25 cellular contexts compared by ENCODE assay signal in genomic region chr19:31261651-31262331, GRCh38.
DNase-seq lines count a peak whose midpoint lies in the region; ATAC-seq, FAIRE-seq and TF ChIP-seq lines count a peak whose summit lies in the region.
"Had no signal": no experiment of that assay in that cellular context is flagged by ENCODE, and none has a peak within 500 bp of the region (broad histone marks: within the 10 kb centered on the region; RNA-seq: fewer than 3 reads in every experiment).

No MANE protein-coding gene starts in this region.

- H3K4me3 Mint-ChIP-seq in endodermal cell = no peak overlapping the region
- peak overlapping the region; percentile 50 for H3K4me3 Mint-ChIP-seq in nephron progenitor cell
- H3K4me3 Mint-ChIP-seq: activated CD8-positive, alpha-beta T cell treated with anti-CD3 and anti-CD28 coated beads for 36 hours; activated naive CD8-positive, alpha-beta T cell treated with anti-CD3 and anti-CD28 coated beads, Interleukin-2, amount 10 ng/mL, durations not matched to agents 7 days and 5 days; H9; naive thymus-derived CD8-positive, alpha-beta T cell; stimulated activated naive B cell treated with anti-CD40 and anti-IgM and Interleukin-4, amounts not matched to agents 10 μg/mL and 1 μg/mL and 100 μg/mL, for 72 hours; T-helper 17 cell had no signal

- H3K36me3 Mint-ChIP-seq in endodermal cell (ENCODE audit: low read depth) = no peaks in the 10 kb centered on the region
- H3K36me3 Mint-ChIP-seq in nephron progenitor cell (ENCODE audit: low read depth) = no peaks in the 10 kb centered on the region
- H3K36me3 Mint-ChIP-seq: activated naive CD8-positive, alpha-beta T cell treated with anti-CD3 and anti-CD28 coated beads, Interleukin-2, amount 10 ng/mL, durations not matched to agents 7 days and 5 days; naive thymus-derived CD8-positive, alpha-beta T cell; stimulated activated naive B cell treated with anti-CD40 and anti-IgM and Interleukin-4, amounts not matched to agents 10 μg/mL and 1 μg/mL and 100 μg/mL, for 72 hours had no signal

- H3K9me3 ChIP-seq in A549 = peaks cover 36% of the 10 kb centered on the region
- peaks cover 2% of the 10 kb centered on the region; the same call in 1 of the 2 replicates for H3K9me3 ChIP-seq in HEK293 (ENCODE audit: control insufficient read depth, insufficient read depth, low read depth, low read length)
- no peaks in the 10 kb centered on the region for H3K9me3 ChIP-seq in endodermal cell (ENCODE audit: control insufficient read depth, low read length)
- H3K9me3 ChIP-seq: esophagus squamous epithelium, psoas muscle had no signal

- DNase-seq in A549 (ENCODE audit: low read depth in 1 of 2, low spot score in 1 of 2) = no peak
- peak; percentile 11 for DNase-seq in endodermal cell
- no peak for DNase-seq in nephron progenitor cell
- no peak for DNase-seq in T-helper 1 cell
- no peak for DNase-seq in SHP77 (lab: John Stamatoyannopoulos, UW)
- DNase-seq in Ammon's horn (ENCODE audit: low spot score) = no peak
- no peak for DNase-seq in activated naive CD4-positive, alpha-beta T cell treated with Interleukin-2 at 50 U/mL for 16 hours
- DNase-seq: activated CD4-positive, CD25-positive, alpha-beta regulatory T cell; activated CD8-positive, alpha-beta T cell treated with anti-CD3 and anti-CD28 coated beads for 36 hours; activated naive CD8-positive, alpha-beta T cell treated with anti-CD3 and anti-CD28 coated beads, Interleukin-2, amount 10 ng/mL, durations not matched to agents 7 days and 5 days; COR-L47; esophagus squamous epithelium; H9; mammary epithelial cell; MV-4-11; naive thymus-derived CD8-positive, alpha-beta T cell; NCI-H1930; NCI-H524 treated with DMSO at 0.1 percent for 48 hours; psoas muscle; Right ventricle myocardium superior; stimulated activated naive B cell treated with anti-CD40 and anti-IgM and Interleukin-4, amounts not matched to agents 10 μg/mL and 1 μg/mL and 100 μg/mL, for 72 hours; T-helper 17 cell; trophoblast cell had no signal

- no peaks in the 10 kb centered on the region for H3K27me3 ChIP-seq in endodermal cell (ENCODE audit: control insufficient read depth, insufficient read depth, low read length, poor library complexity, severe bottlenecking)
- H3K27me3 ChIP-seq: esophagus squamous epithelium had no signal

- peaks cover 16% of the 10 kb centered on the region for H3K4me1 Mint-ChIP-seq in endodermal cell
- peaks cover 59% of the 10 kb centered on the region for H3K4me1 Mint-ChIP-seq in nephron progenitor cell
- H3K4me1 Mint-ChIP-seq: stimulated activated naive B cell treated with anti-CD40 and anti-IgM and Interleukin-4, amounts not matched to agents 10 μg/mL and 1 μg/mL and 100 μg/mL, for 72 hours; T-helper 17 cell had no signal

- TF ChIP-seq CTCF in A549 (IDR thresholded peaks at IDR 0.05) (no peak), HEK293 (tag by site-specific recombination; IDR thresholded peaks at IDR 0.05) (no peak), endodermal cell (conservative IDR thresholded peaks at IDR 0.05) (no peak), nephron progenitor cell (IDR thresholded peaks at IDR 0.05) (no peak)

- WGBS in A549 (ENCODE audit: missing lambda C conversion rate) = 35% methylated on average over 12 of the region's 12 CpGs
- WGBS in endodermal cell (ENCODE audit: insufficient coverage in 1 of 2, insufficient read length in 1 of 2), 2 experiments = 88 to 94% methylated on average over 8 to 12 of the region's 12 CpGs

- CTCF ChIA-PET in A549 (lab: Yijun Ruan, JAX) = interaction anchor here (1.0 kb wide), 1 partner anchor 54 kb away, joined by 3 read pairs; no protein-coding TSS in a partner anchor
- CTCF ChIA-PET in HEK293 (lab: Yijun Ruan, JAX) = interaction anchor here (0.6 to 2.4 kb wide), 5 partner anchors 77 to 1451 kb away, joined by 3 to 6 read pairs (median 3); no protein-coding TSS in a partner anchor

- TF ChIP-seq POLR2A in A549 (IDR thresholded peaks at IDR 0.05; ENCODE audit: low read length) = no peak

- H3K4me2 ChIP-seq in A549 = no peak overlapping the region

- no peak overlapping the region for H3K27ac Mint-ChIP-seq in endodermal cell
- H3K27ac Mint-ChIP-seq in nephron progenitor cell = peak overlapping the region; percentile 80
- H3K27ac Mint-ChIP-seq: activated CD8-positive, alpha-beta T cell treated with anti-CD3 and anti-CD28 coated beads for 36 hours; activated naive CD8-positive, alpha-beta T cell treated with anti-CD3 and anti-CD28 coated beads, Interleukin-2, amount 10 ng/mL, durations not matched to agents 7 days and 5 days; H9; naive thymus-derived CD8-positive, alpha-beta T cell; stimulated activated naive B cell treated with anti-CD40 and anti-IgM and Interleukin-4, amounts not matched to agents 10 μg/mL and 1 μg/mL and 100 μg/mL, for 72 hours; T-helper 17 cell had no signal

- H3K27me3 Mint-ChIP-seq in endodermal cell (ENCODE audit: insufficient read depth) = peaks cover 4% of the 10 kb centered on the region
- H3K27me3 Mint-ChIP-seq in nephron progenitor cell (ENCODE audit: low read depth, poor library complexity) = peaks cover 12% of the 10 kb centered on the region
- H3K27me3 Mint-ChIP-seq: stimulated activated naive B cell treated with anti-CD40 and anti-IgM and Interleukin-4, amounts not matched to agents 10 μg/mL and 1 μg/mL and 100 μg/mL, for 72 hours had no signal

- H3K4me3 ChIP-seq in A549 (no peak overlapping the region), HEK293 (ENCODE audit: low read depth, low read length) (no peak overlapping the region), endodermal cell (ENCODE audit: low read length) (no peak overlapping the region)
- H3K4me3 ChIP-seq: esophagus squamous epithelium, psoas muscle had no signal

- H3K36me3 ChIP-seq in HEK293 (ENCODE audit: control insufficient read depth in 2 of 2, insufficient read depth in 1 of 2, low read length in 2 of 2) = no peaks in the 10 kb centered on the region
- no peaks in the 10 kb centered on the region for H3K36me3 ChIP-seq in endodermal cell (ENCODE audit: control insufficient read depth, insufficient read depth, low read length)
- H3K36me3 ChIP-seq: esophagus squamous epithelium had no signal

- ATAC-seq in A549 = no peak
- ATAC-seq: activated CD8-positive, alpha-beta T cell treated with anti-CD3 and anti-CD28 coated beads for 36 hours; naive thymus-derived CD8-positive, alpha-beta T cell; psoas muscle; stimulated activated naive B cell treated with anti-CD40 and anti-IgM and Interleukin-4, amounts not matched to agents 10 μg/mL and 1 μg/mL and 100 μg/mL, for 72 hours; T-helper 17 cell had no signal

- H3K4me1 ChIP-seq in A549 = no peaks in the 10 kb centered on the region
- peaks cover 23% of the 10 kb centered on the region for H3K4me1 ChIP-seq in HEK293 (ENCODE audit: control insufficient read depth, insufficient read depth, low read length)
- peaks cover 4% of the 10 kb centered on the region for H3K4me1 ChIP-seq in endodermal cell (ENCODE audit: control insufficient read depth, insufficient read depth, low read length)
- H3K4me1 ChIP-seq: psoas muscle had no signal

- no peak for TF ChIP-seq RAD21 in A549 (conservative IDR thresholded peaks at IDR 0.05 in 1 of 2, IDR thresholded peaks at IDR 0.05 in 1 of 2)

- peak; percentile 95 for FAIRE-seq in A549 (lab: Jason Lieb, UNC)
- FAIRE-seq: keratinocyte had no signal

- TF ChIP-seq EP300 in A549 (IDR thresholded peaks at IDR 0.05) = no peak

- POLR2A ChIA-PET in A549 (lab: Yijun Ruan, JAX) (no interaction called here), HEK293 (lab: Yijun Ruan, JAX) (no interaction called here)

- H3K9ac ChIP-seq in endodermal cell (ENCODE audit: extremely low read depth, low read length, poor library complexity, severe bottlenecking) = no peak overlapping the region

- no peak overlapping the region for H3K27ac ChIP-seq in A549
- H3K27ac ChIP-seq in HEK293 (ENCODE audit: extremely low read depth, low read depth, low read length) = 0 out of 2 replicates have a peak overlapping the region, but pooled peaks have one; percentile 16
- no peak overlapping the region for H3K27ac ChIP-seq in endodermal cell (ENCODE audit: low read depth, low read length)
- H3K27ac ChIP-seq: psoas muscle had no signal

- H3K9me3 Mint-ChIP-seq in endodermal cell (no peaks in the 10 kb centered on the region), nephron progenitor cell (no peaks in the 10 kb centered on the region)
- H3K9me3 Mint-ChIP-seq: activated CD8-positive, alpha-beta T cell treated with anti-CD3 and anti-CD28 coated beads for 36 hours; activated naive CD8-positive, alpha-beta T cell treated with anti-CD3 and anti-CD28 coated beads, Interleukin-2, amount 10 ng/mL, durations not matched to agents 7 days and 5 days; H9; naive thymus-derived CD8-positive, alpha-beta T cell had no signal

TF ChIP-seq in A549, 52 proteins besides CTCF, POLR2A, EP300 and RAD21:
- no peak for TF ChIP-seq ZNF302 (CRISPR knock-in tag; IDR thresholded peaks at IDR 0.05)
- no peak for TF ChIP-seq CEBPB (IDR thresholded peaks at IDR 0.05)
- TF ChIP-seq HES2 (IDR thresholded peaks at IDR 0.05) = no peak
- no peak for TF ChIP-seq MYC (IDR thresholded peaks at IDR 0.05; ENCODE audit: borderline replicate concordance, low read length)

TF ChIP-seq in HEK293, 187 proteins besides CTCF, POLR2A, EP300 and RAD21 (continues in another document):
- TF ChIP-seq ZNF426 (tag by site-specific recombination; IDR thresholded peaks at IDR 0.05) = no peak
- TF ChIP-seq ZFP37 (tag by site-specific recombination; IDR thresholded peaks at IDR 0.05) = no peak
- no peak for TF ChIP-seq ZNF571 (tag by site-specific recombination; IDR thresholded peaks at IDR 0.05)
- TF ChIP-seq ZNF660 (tag by site-specific recombination; IDR thresholded peaks at IDR 0.05) = 0 out of 2 replicates have a peak, but pooled peaks have one; percentile 11
- peak; percentile 52; the same call in 1 of the 2 replicates for TF ChIP-seq PRDM6 (tag by site-specific recombination; IDR thresholded peaks at IDR 0.05)
- peak; percentile 46; the same call in 1 of the 2 replicates for TF ChIP-seq ZBTB17 (tag by site-specific recombination; IDR thresholded peaks at IDR 0.05)
